Comparison of ENCODE assay signal across 1 cellular context in genomic region chr1:208054885-208055507, GRCh38.
TF ChIP-seq lines count a peak whose summit lies in the region.

No MANE protein-coding gene starts in this region.

TF ChIP-seq in WTC11, 78 proteins besides CTCF, POLR2A, EP300 and RAD21:
- no peak for TF ChIP-seq E2F5 (CRISPR knock-in tag; IDR thresholded peaks at IDR 0.05)
- TF ChIP-seq ZNF423 (CRISPR knock-in tag; IDR thresholded peaks at IDR 0.05), result no peak
- TF ChIP-seq ZNF671 (CRISPR knock-in tag; IDR thresholded peaks at IDR 0.05), result no peak
- TF ChIP-seq EMX1 (CRISPR knock-in tag; IDR thresholded peaks at IDR 0.05), result no peak
- no peak for TF ChIP-seq ATF2 (CRISPR knock-in tag; IDR thresholded peaks at IDR 0.05; ENCODE audit: borderline replicate concordance, low read depth)
- TF ChIP-seq HMGA2 (CRISPR knock-in tag; IDR thresholded peaks at IDR 0.05), result no peak
- TF ChIP-seq ZNF416 (CRISPR knock-in tag; IDR thresholded peaks at IDR 0.05), result no peak
- no peak for TF ChIP-seq TP53 (CRISPR knock-in tag; IDR thresholded peaks at IDR 0.05)
- no peak for TF ChIP-seq TEAD4 (CRISPR knock-in tag; IDR thresholded peaks at IDR 0.05)
- TF ChIP-seq NFE2L1 (CRISPR knock-in tag; IDR thresholded peaks at IDR 0.05), result no peak
- TF ChIP-seq CDX4 (CRISPR knock-in tag; IDR thresholded peaks at IDR 0.05; ENCODE audit: borderline replicate concordance), result no peak
- TF ChIP-seq FOXP1 (CRISPR knock-in tag; IDR thresholded peaks at IDR 0.05; ENCODE audit: borderline replicate concordance), result no peak
- no peak for TF ChIP-seq MYBL2 (CRISPR knock-in tag; IDR thresholded peaks at IDR 0.05)
